ENCODE assay signal across 17 cellular contexts in genomic region chr7:82098410-82098809, GRCh38.
"Had no signal": no experiment of that assay in that cellular context is flagged by ENCODE, and none has a peak within 500 bp of the region (broad histone marks: within the 10 kb centered on the region; RNA-seq: fewer than 3 reads in every experiment).

No MANE protein-coding gene starts in this region.

- DNase-seq: effector memory CD8-positive, alpha-beta T cell; foreskin keratinocyte; heart left ventricle; hippocampal formation; mesendoderm; naive B cell; psoas muscle; retina; right lobe of liver; stimulated activated CD4-positive, alpha-beta T cell treated with anti-CD3 and anti-CD28 coated beads, Interleukin-2, amount 100 ng/mL, for 24 hours; stimulated activated naive CD4-positive, alpha-beta T cell; stomach; substantia nigra; transverse colon had no signal

- ATAC-seq: effector memory CD8-positive, alpha-beta T cell; foreskin keratinocyte; heart left ventricle; psoas muscle; right lobe of liver had no signal

- H3K4me3 ChIP-seq: esophagus muscularis mucosa, heart left ventricle, psoas muscle, right lobe of liver, skin epidermis, stomach, thoracic aorta, transverse colon had no signal
